ENCODE assay signal across 19 cellular contexts in the genomic region with DNA sequence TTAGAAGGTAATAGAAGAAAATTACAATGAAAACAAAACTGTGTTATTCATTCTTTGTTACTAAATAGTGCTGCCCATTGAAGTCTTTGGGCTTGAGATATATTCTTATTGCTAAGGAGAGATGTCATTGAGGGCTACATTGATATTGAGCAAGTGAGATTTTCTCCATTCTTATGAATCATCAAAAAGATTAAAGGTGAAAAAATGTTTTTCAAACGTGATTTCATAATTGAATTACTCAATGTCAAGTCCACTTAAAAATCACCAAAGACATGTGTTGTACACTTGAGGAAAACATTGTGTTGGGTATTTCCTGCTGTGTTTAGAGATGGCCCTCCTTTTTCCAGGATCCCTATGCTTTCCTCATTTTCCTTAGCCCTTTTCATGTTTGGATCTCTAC.
"Had no signal": no experiment of that assay in that cellular context is flagged by ENCODE, and none has a peak within 500 bp of the region (broad histone marks: within the 10 kb centered on the region; RNA-seq: fewer than 3 reads in every experiment).

No MANE protein-coding gene starts in this region.

- FAIRE-seq: TTC549 had no signal

- H3K36me3 ChIP-seq: ascending aorta, brain microvascular endothelial cell, left ventricle myocardium inferior, spleen, thoracic aorta, vagina had no signal

- H3K4me3 ChIP-seq: ascending aorta, left ventricle myocardium inferior, spleen, thoracic aorta, vagina had no signal

- DNase-seq: activated CD4-positive, alpha-beta T cell treated with anti-CD3 and anti-CD28 coated beads for 1 hour; activated T-cell treated with anti-CD3 and anti-CD28 coated beads, Interleukin-2, amount 50 U/mL, for 24 hours; brain microvascular endothelial cell; cerebellar nuclear complex; cortex of kidney; endodermal cell; foreskin melanocyte; hippocampal formation; left ventricle myocardium inferior; midbrain; natural killer cell; retina; spleen; stimulated activated CD4-positive, alpha-beta T cell treated with anti-CD3 and anti-CD28 coated beads, Interleukin-4, amount 100 ng/mL, for 24 hours; stimulated activated naive CD4-positive, alpha-beta T cell treated with Interleukin-2 at 50 U/mL for 16 hours had no signal

- H3K27me3 ChIP-seq: ascending aorta, brain microvascular endothelial cell, spleen, vagina had no signal
